8 cellular contexts compared by ENCODE assay signal in the genomic region with DNA sequence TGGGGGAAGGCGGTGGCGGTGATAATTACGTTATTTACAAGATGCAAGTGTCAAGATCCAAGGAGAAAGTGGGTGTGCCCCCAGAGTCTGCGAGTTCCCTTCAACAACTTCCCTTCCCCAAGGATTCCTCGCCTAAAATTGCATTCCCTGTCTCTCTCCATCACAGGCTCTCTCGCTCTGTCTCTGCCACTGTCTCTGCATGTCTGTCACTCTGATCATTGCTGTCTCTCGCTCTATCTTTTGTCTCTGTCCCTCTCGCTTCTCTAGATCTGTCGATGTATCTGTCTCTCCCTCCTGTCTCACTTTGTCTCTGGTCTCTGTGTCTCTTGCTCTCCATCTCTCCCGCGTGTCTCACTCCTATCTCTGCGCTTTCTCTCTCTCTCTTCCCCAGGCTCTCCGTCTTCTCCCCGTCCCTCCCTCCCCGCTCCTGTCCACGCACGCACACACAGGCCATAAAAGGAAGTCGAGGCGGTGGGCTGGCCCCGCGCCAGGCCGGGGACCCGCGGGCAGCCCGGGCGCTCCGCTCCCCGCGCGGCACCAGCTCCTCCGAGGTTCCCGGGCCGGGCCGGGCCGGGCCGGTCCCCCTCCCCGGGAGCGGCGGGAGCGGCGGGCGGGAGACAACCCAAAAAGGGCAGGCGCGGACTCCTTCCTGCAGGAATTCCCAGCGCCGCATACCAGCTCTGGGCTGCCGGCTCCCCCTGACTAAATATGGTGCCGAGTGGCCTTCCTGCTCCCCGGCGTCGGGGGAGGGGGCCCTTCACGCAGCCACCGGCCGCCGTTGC. TPM values are rescaled to one million over a fixed set of nuclear protein-coding genes. Genes with fewer than 3 reads are reported as not detected.
DNase-seq lines count a peak whose midpoint lies in the region; ATAC-seq, FAIRE-seq and TF ChIP-seq lines count a peak whose summit lies in the region.

No MANE protein-coding gene starts in this region.

- TF ChIP-seq EP300 in HepG2 (IDR thresholded peaks at IDR 0.05; ENCODE audit: low read depth in 2 of 2, low read length in 2 of 2) (no peak), HepG2 (CRISPR knock-in tag; IDR thresholded peaks at IDR 0.05; ENCODE audit: borderline replicate concordance) (no peak)

- POLR2A ChIA-PET in HepG2 (lab: Yijun Ruan, JAX): no interaction called here

- DNase-seq in activated T-cell treated with anti-CD3 and anti-CD28 coated beads, Interleukin-2, amount 50 U/mL, for 72 hours: peak in 1 of 2 donors; percentile 8
- DNase-seq in activated T-cell treated with anti-CD3 and anti-CD28 coated beads, Interleukin-2, amount 50 U/mL, for 48 hours: no peak
- no peak for DNase-seq in central memory CD8-positive, alpha-beta T cell (ENCODE audit: low spot score in 2 of 2)
- no peak for DNase-seq in HepG2 (ENCODE audit: low spot score)
- no peak for DNase-seq in type B pancreatic cell (ENCODE audit: extremely low spot score, unreplicated experiment)
- DNase-seq in erythroblast (lab: John Stamatoyannopoulos, UW): no peak
- DNase-seq in DMS53 (lab: John Stamatoyannopoulos, UW): no peak

- TF ChIP-seq POLR2A in HepG2 (IDR thresholded peaks at IDR 0.05; ENCODE audit: insufficient read depth in 1 of 2, low read depth in 2 of 2, low read length in 2 of 2): no peak
- TF ChIP-seq POLR2A in erythroblast (IDR thresholded peaks at IDR 0.05; ENCODE audit: low read length): no peak

- peaks cover 46% of the 10 kb centered on the region for H3K27me3 Mint-ChIP-seq in activated T-cell treated with anti-CD3 and anti-CD28 coated beads, Interleukin-2, amount 50 U/mL, for 72 hours (ENCODE audit: low read depth)
- peaks cover 51% of the 10 kb centered on the region for H3K27me3 Mint-ChIP-seq in central memory CD8-positive, alpha-beta T cell
- peaks cover 62% of the 10 kb centered on the region for H3K27me3 Mint-ChIP-seq in type B pancreatic cell

- intact Hi-C loops in HepG2 (cut with micrococcal nuclease; ENCODE audit: unreplicated experiment): no loop called here

- H3K9ac ChIP-seq in HepG2 (ENCODE audit: insufficient read depth, low read depth, low read length): no peak overlapping the region

- peak in 1 of 2 donors; percentile 48 for ATAC-seq in activated T-cell treated with anti-CD3 and anti-CD28 coated beads, Interleukin-2, amount 50 U/mL, for 72 hours (replicated peaks in 1 of 2)
- no peak for ATAC-seq in central memory CD8-positive, alpha-beta T cell (replicated peaks; ENCODE audit: extremely low read depth, poor library complexity, severe bottlenecking)
- ATAC-seq in HepG2 (peak; percentile 62), HG03442 (IDR thresholded peaks at IDR 0.05; ENCODE audit: unreplicated experiment) (no peak)

- in situ Hi-C loops in HepG2 (cut with HindIII; ENCODE audit: extremely low pct_ligation_motif_present, low pct_unique_long_range_greater_than_20kb): no loop called here

- no TSS peak for BruUV-seq in HepG2 (replicated peaks; lab: Mats Ljungman, UMichigan)

- peaks cover 7% of the 10 kb centered on the region for H3K4me1 Mint-ChIP-seq in activated T-cell treated with anti-CD3 and anti-CD28 coated beads, Interleukin-2, amount 50 U/mL, for 72 hours (ENCODE audit: low read depth)
- peaks cover 6% of the 10 kb centered on the region for H3K4me1 Mint-ChIP-seq in central memory CD8-positive, alpha-beta T cell
- H3K4me1 Mint-ChIP-seq in type B pancreatic cell (ENCODE audit: unreplicated experiment): peaks cover 5% of the 10 kb centered on the region

- TF ChIP-seq RAD21 in HepG2 (CRISPR knock-in tag; IDR thresholded peaks at IDR 0.05): no peak

- peak overlapping the region; percentile 71 for H3K4me2 ChIP-seq in HepG2 (ENCODE audit: low read depth, low read length)

- H3K27ac ChIP-seq in HepG2 (ENCODE audit: extremely low read length, insufficient read depth, low read length): no peak overlapping the region

- peaks cover 11% of the 10 kb centered on the region for H3K4me1 ChIP-seq in HepG2 (ENCODE audit: insufficient read depth, low read length)

- no peaks in the 10 kb centered on the region for H3K9me3 ChIP-seq in HepG2 (ENCODE audit: low read length)

- FAIRE-seq in HepG2 (lab: Jason Lieb, UNC): no peak

- H2AFZ ChIP-seq in HepG2 (ENCODE audit: low read length): no peak overlapping the region

- H3K4me3 ChIP-seq in HepG2 (replicated peaks in 1 of 3; ENCODE audit: insufficient read depth in 1 of 3, low read depth in 2 of 3, low read length in 3 of 3): peak overlapping the region; percentile 21 to 62 (median 41); a peak in 5 of 6 replicates

- no peaks in the 10 kb centered on the region for H3K79me2 ChIP-seq in HepG2 (ENCODE audit: insufficient read depth, low read length)

- peaks cover 14 to 60% of the 10 kb centered on the region in 2 experiments; a peak in 4 of 5 replicates for H3K27me3 ChIP-seq in HepG2 (ENCODE audit: control insufficient read depth in 1 of 2, insufficient read depth in 2 of 2, low read length in 2 of 2)

- TF ChIP-seq CTCF in HepG2 (CRISPR knock-in tag; IDR thresholded peaks at IDR 0.05) (no peak), type B pancreatic cell (conservative IDR thresholded peaks at IDR 0.05) (no peak)

- peak overlapping the region; percentile 61 to 66 for H3K4me3 Mint-ChIP-seq in activated T-cell treated with anti-CD3 and anti-CD28 coated beads, Interleukin-2, amount 50 U/mL, for 72 hours
- peak overlapping the region; percentile 39 for H3K4me3 Mint-ChIP-seq in central memory CD8-positive, alpha-beta T cell
- H3K4me3 Mint-ChIP-seq in type B pancreatic cell: peak overlapping the region; percentile 87

- H3K27ac Mint-ChIP-seq in activated T-cell treated with anti-CD3 and anti-CD28 coated beads, Interleukin-2, amount 50 U/mL, for 72 hours: no peak overlapping the region
- H3K27ac Mint-ChIP-seq in central memory CD8-positive, alpha-beta T cell (ENCODE audit: low read depth): no peak overlapping the region
- no peak overlapping the region for H3K27ac Mint-ChIP-seq in type B pancreatic cell

- no peaks in the 10 kb centered on the region for H3K9me3 Mint-ChIP-seq in activated T-cell treated with anti-CD3 and anti-CD28 coated beads, Interleukin-2, amount 50 U/mL, for 72 hours
- no peaks in the 10 kb centered on the region for H3K9me3 Mint-ChIP-seq in central memory CD8-positive, alpha-beta T cell
- no peaks in the 10 kb centered on the region for H3K9me3 Mint-ChIP-seq in type B pancreatic cell

- H4K20me1 ChIP-seq in HepG2 (ENCODE audit: insufficient read depth, low read length): no peaks in the 10 kb centered on the region

- no peaks in the 10 kb centered on the region for H3K36me3 ChIP-seq in HepG2 (replicated peaks in 1 of 2; ENCODE audit: control insufficient read depth in 1 of 2, insufficient read depth in 2 of 2, low read length in 2 of 2)

- CTCF ChIA-PET in HepG2 (lab: Yijun Ruan, JAX; ENCODE audit: low intra/inter-chr PET ratio, low total read pairs): no interaction called here

- peaks cover 0 to 2% of the 10 kb centered on the region in 2 donors for H3K36me3 Mint-ChIP-seq in activated T-cell treated with anti-CD3 and anti-CD28 coated beads, Interleukin-2, amount 50 U/mL, for 72 hours (ENCODE audit: insufficient read depth in 2 of 2)
- H3K36me3 Mint-ChIP-seq in central memory CD8-positive, alpha-beta T cell (ENCODE audit: insufficient read depth): no peaks in the 10 kb centered on the region
- H3K36me3 Mint-ChIP-seq in type B pancreatic cell: peaks cover 3% of the 10 kb centered on the region

- WGBS in HepG2 (ENCODE audit: low lambda C conversion rate): 11% methylated on average over 55 of the region's 55 CpGs

RNA-seq across cellular contexts. Expression of a gene that starts 1.1 kb away (rescaled TPM):
- total RNA-seq in activated T-cell treated with anti-CD3 and anti-CD28 coated beads, Interleukin-2, amount 50 U/mL, for 72 hours: not detected
- total RNA-seq in HepG2 (2016; rRNA removed; fragmentation: Illumina TruSeq; extraction: Trizol) (not detected in 2 replicates), type B pancreatic cell (ENCODE audit: low replicate concordance) (0.43 TPM in 1 of 2 replicates, not detected in the other)
- not detected in 2 replicates for total RNA-seq in HepG2 (2016; cell fraction: cytosol; rRNA removed; fragmentation: Illumina TruSeq; extraction: Trizol; ENCODE audit: low read depth)
- total RNA-seq in HepG2 (2016; cell fraction: insoluble cytoplasmic fraction; rRNA removed; fragmentation: Illumina TruSeq; extraction: Trizol): not detected in 2 replicates
- total RNA-seq in HepG2 (2016; cell fraction: membrane; rRNA removed; fragmentation: Illumina TruSeq; extraction: Trizol): not detected in 2 replicates
- not detected in 2 replicates for total RNA-seq in HepG2 (2016; cell fraction: nucleus; rRNA removed; fragmentation: Illumina TruSeq; extraction: Trizol)
- polyA plus RNA-seq in HepG2 (2011; rRNA removed): not detected in 2 replicates
- polyA plus RNA-seq in HepG2 (2011; cell fraction: cytosol; rRNA removed): not detected in 2 replicates
- polyA plus RNA-seq in HepG2 (2011; cell fraction: nucleus; rRNA removed): not detected in 2 replicates
- polyA plus RNA-seq in HepG2 (2012): 0.25 and 0.60 TPM in 2 replicates
- not detected in 2 replicates for polyA plus RNA-seq in HepG2 (2016; cell fraction: cytosol; fragmentation: Illumina TruSeq; extraction: Trizol; ENCODE audit: low read depth)
- not detected in 2 replicates for polyA plus RNA-seq in HepG2 (2016; cell fraction: insoluble cytoplasmic fraction; fragmentation: Illumina TruSeq; extraction: Trizol; ENCODE audit: low read depth)
- not detected in 2 replicates for polyA plus RNA-seq in HepG2 (2016; cell fraction: membrane; fragmentation: Illumina TruSeq; extraction: Trizol; ENCODE audit: low read depth)
- polyA plus RNA-seq in HepG2 (2016; cell fraction: nucleus; fragmentation: Illumina TruSeq; extraction: Trizol; ENCODE audit: insufficient read depth, low read depth): not detected in 2 replicates
- polyA minus RNA-seq in HepG2 (2011; rRNA and poly(A)+ RNA removed; ENCODE audit: low replicate concordance): 0.14 TPM in 1 of 2 replicates, not detected in the other
- polyA minus RNA-seq in HepG2 (2011; cell fraction: cytosol; rRNA and poly(A)+ RNA removed): not detected in 2 replicates
- not detected in 2 replicates for polyA minus RNA-seq in HepG2 (2011; cell fraction: nucleus; rRNA and poly(A)+ RNA removed)

RNA-seq across cellular contexts. Expression of a gene that starts 30.4 kb away (rescaled TPM):
- total RNA-seq in activated T-cell treated with anti-CD3 and anti-CD28 coated beads, Interleukin-2, amount 50 U/mL, for 72 hours: 10 to 100 TPM; 59.4 to 81.5 TPM
- 54.1 and 84.4 TPM in 2 replicates for total RNA-seq in HepG2 (2016; rRNA removed; fragmentation: Illumina TruSeq; extraction: Trizol)
- total RNA-seq in HepG2 (2016; cell fraction: cytosol; rRNA removed; fragmentation: Illumina TruSeq; extraction: Trizol; ENCODE audit: low read depth): 22.6 and 28.5 TPM in 2 replicates
- 61.5 and 89.9 TPM in 2 replicates for total RNA-seq in HepG2 (2016; cell fraction: insoluble cytoplasmic fraction; rRNA removed; fragmentation: Illumina TruSeq; extraction: Trizol)
- total RNA-seq in HepG2 (2016; cell fraction: membrane; rRNA removed; fragmentation: Illumina TruSeq; extraction: Trizol): 54.3 and 65.9 TPM in 2 replicates
- total RNA-seq in HepG2 (2016; cell fraction: nucleus; rRNA removed; fragmentation: Illumina TruSeq; extraction: Trizol): 25.7 and 28.2 TPM in 2 replicates
- polyA plus RNA-seq in HepG2 (2011; rRNA removed): 30.2 and 53.0 TPM in 2 replicates
- polyA plus RNA-seq in HepG2 (2011; cell fraction: cytosol; rRNA removed): 17.3 and 23.5 TPM in 2 replicates
- 4.7 and 7.5 TPM in 2 replicates for polyA plus RNA-seq in HepG2 (2011; cell fraction: nucleus; rRNA removed)
- polyA plus RNA-seq in HepG2 (2012): 40.3 and 58.2 TPM in 2 replicates
- polyA plus RNA-seq in HepG2 (2016; cell fraction: cytosol; fragmentation: Illumina TruSeq; extraction: Trizol; ENCODE audit: low read depth): 22.4 and 22.6 TPM in 2 replicates
- polyA plus RNA-seq in HepG2 (2016; cell fraction: insoluble cytoplasmic fraction; fragmentation: Illumina TruSeq; extraction: Trizol; ENCODE audit: low read depth): 106 and 119 TPM in 2 replicates
- 48.2 and 52.2 TPM in 2 replicates for polyA plus RNA-seq in HepG2 (2016; cell fraction: membrane; fragmentation: Illumina TruSeq; extraction: Trizol; ENCODE audit: low read depth)
- 47.9 and 51.6 TPM in 2 replicates for polyA plus RNA-seq in HepG2 (2016; cell fraction: nucleus; fragmentation: Illumina TruSeq; extraction: Trizol; ENCODE audit: insufficient read depth, low read depth)
- 10.7 and 14.1 TPM in 2 replicates for polyA minus RNA-seq in HepG2 (2011; rRNA and poly(A)+ RNA removed; ENCODE audit: low replicate concordance)
- 27.9 and 32.3 TPM in 2 replicates for polyA minus RNA-seq in HepG2 (2011; cell fraction: cytosol; rRNA and poly(A)+ RNA removed)
- polyA minus RNA-seq in HepG2 (2011; cell fraction: nucleus; rRNA and poly(A)+ RNA removed): 14.0 and 15.2 TPM in 2 replicates
- 21.1 and 25.4 TPM in 2 replicates for total RNA-seq in type B pancreatic cell (ENCODE audit: low replicate concordance)
